Comparison of ENCODE assay signal across 20 cellular contexts in genomic region chr1:205077934-205078311, GRCh38. TPM values are rescaled to one million over a fixed set of nuclear protein-coding genes. Genes with fewer than 3 reads are reported as not detected.
"Had no signal": no experiment of that assay in that cellular context is flagged by ENCODE, and none has a peak within 500 bp of the region (broad histone marks: within the 10 kb centered on the region; RNA-seq: fewer than 3 reads in every experiment).

No MANE protein-coding gene starts in this region.

- H3K9me3 ChIP-seq: SJSA1, upper lobe of left lung had no signal

- FAIRE-seq: islet of Langerhans had no signal

- H3K27ac ChIP-seq: hepatocyte, parathyroid adenoma, SJSA1, upper lobe of left lung had no signal

- DNase-seq: activated CD4-positive, alpha-beta T cell treated with anti-CD3 and anti-CD28 coated beads, Interleukin-2, amount 10 ng/mL, durations not matched to agents 24 days and 14 days; activated CD8-positive, alpha-beta T cell treated with anti-CD3 and anti-CD28 coated beads, Interleukin-2, amount 10 ng/mL, durations not matched to agents 7 days and 5 days; activated effector memory CD4-positive, alpha-beta T cell treated with Interleukin-2 at 50 U/mL for 16 hours; activated T-cell treated with anti-CD3 and anti-CD28 coated beads, Interleukin-2, amount 50 U/mL, for 24 hours; amniotic stem cell; left colon; natural killer cell; stimulated activated CD4-positive, alpha-beta T cell treated with anti-CD3 and anti-CD28 coated beads, Interleukin-12 subunit alpha, Interleukin-12 subunit beta, amount 100 ng/mL, for 4 hours; stimulated activated CD4-positive, alpha-beta T cell treated with anti-CD3 and anti-CD28 coated beads, Interleukin-1b, Interleukin-23, amount 100 ng/mL, for 48 hours; stimulated activated naive CD4-positive, alpha-beta T cell treated with Interleukin-2 at 50 U/mL for 16 hours; substantia nigra; upper lobe of left lung had no signal

- H3K27me3 ChIP-seq: hepatocyte, SJSA1, upper lobe of left lung had no signal

- H3K4me1 ChIP-seq: parathyroid adenoma, SJSA1, upper lobe of left lung had no signal

- ATAC-seq: activated CD8-positive, alpha-beta T cell treated with anti-CD3 and anti-CD28 coated beads, Interleukin-2, amount 10 ng/mL, durations not matched to agents 7 days and 5 days; left colon had no signal

- H3K36me3 ChIP-seq: SJSA1 had no signal

- H3K4me3 ChIP-seq: hepatocyte, lung, SJSA1, upper lobe of left lung had no signal

RNA-seq across cellular contexts. Expression of gene TMEM81, which starts 6.3 kb away (rescaled TPM):
- polyA plus RNA-seq: hepatocyte had no signal

RNA-seq across cellular contexts. Expression of gene CNTN2, which starts 34.9 kb away (rescaled TPM):
- total RNA-seq: activated CD4-positive, alpha-beta T cell treated with anti-CD3 and anti-CD28 coated beads, Interleukin-2, amount 10 ng/mL, durations not matched to agents 24 days and 14 days; activated CD8-positive, alpha-beta T cell treated with anti-CD3 and anti-CD28 coated beads, Interleukin-2, amount 10 ng/mL, durations not matched to agents 7 days and 5 days; dermis microvascular lymphatic vessel endothelial cell; fibroblast of villous mesenchyme; glomerular endothelial cell; natural killer cell; SJSA1; upper lobe of left lung had no signal
- polyA plus RNA-seq: hepatocyte had no signal
